Comparison of ENCODE assay signal across 1 cellular context in the genomic region with DNA sequence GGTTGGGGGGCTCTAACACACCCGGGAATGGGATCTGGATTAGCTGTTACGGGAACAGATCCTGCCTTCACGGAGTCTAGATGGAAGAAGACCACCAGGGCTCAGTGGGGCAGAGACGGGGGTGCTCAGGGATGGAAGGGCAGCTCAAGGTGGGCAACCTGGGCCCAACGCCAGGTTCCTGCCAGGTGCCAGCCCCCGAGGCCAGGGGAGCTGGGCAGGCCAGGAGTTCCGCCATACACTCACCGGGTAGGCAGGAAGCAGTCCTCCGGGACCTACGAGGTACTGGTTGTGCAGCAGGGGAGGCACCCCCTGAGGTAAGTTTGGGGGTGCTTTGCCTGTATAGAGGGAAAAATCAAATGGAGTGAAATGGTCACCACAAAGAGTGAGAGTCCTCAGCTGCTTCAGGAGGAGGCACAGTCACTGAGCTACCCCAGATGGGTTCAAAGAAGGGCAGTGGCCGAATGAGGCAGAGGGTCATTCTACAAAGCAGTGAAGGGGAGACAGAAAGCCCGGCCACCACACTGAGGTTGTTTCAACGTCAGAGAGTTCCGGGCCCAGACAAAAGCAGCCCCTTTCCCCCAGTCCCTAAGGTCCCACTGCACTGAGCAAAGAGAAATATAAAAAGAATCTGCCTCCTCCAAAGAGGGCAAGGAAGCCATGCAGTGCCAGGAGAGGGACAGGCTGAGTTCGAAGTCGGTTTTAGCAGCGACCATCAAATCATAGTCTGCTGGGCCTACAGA.
TF ChIP-seq lines count a peak whose summit lies in the region.

No MANE protein-coding gene starts in this region.

TF ChIP-seq in GM23338, 12 proteins besides CTCF, POLR2A, EP300 and RAD21 (continued from another document):
- TF ChIP-seq, protein P1, sequence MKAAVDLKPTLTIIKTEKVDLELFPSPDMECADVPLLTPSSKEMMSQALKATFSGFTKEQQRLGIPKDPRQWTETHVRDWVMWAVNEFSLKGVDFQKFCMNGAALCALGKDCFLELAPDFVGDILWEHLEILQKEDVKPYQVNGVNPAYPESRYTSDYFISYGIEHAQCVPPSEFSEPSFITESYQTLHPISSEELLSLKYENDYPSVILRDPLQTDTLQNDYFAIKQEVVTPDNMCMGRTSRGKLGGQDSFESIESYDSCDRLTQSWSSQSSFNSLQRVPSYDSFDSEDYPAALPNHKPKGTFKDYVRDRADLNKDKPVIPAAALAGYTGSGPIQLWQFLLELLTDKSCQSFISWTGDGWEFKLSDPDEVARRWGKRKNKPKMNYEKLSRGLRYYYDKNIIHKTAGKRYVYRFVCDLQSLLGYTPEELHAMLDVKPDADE (IDR thresholded peaks at IDR 0.05): no peak
- TF ChIP-seq CREB1 (CRISPR knock-in tag; IDR thresholded peaks at IDR 0.05; ENCODE audit: low read depth): no peak
- no peak for TF ChIP-seq ZNF331 (CRISPR knock-in tag; IDR thresholded peaks at IDR 0.05; ENCODE audit: low read depth)
- TF ChIP-seq, protein P2, sequence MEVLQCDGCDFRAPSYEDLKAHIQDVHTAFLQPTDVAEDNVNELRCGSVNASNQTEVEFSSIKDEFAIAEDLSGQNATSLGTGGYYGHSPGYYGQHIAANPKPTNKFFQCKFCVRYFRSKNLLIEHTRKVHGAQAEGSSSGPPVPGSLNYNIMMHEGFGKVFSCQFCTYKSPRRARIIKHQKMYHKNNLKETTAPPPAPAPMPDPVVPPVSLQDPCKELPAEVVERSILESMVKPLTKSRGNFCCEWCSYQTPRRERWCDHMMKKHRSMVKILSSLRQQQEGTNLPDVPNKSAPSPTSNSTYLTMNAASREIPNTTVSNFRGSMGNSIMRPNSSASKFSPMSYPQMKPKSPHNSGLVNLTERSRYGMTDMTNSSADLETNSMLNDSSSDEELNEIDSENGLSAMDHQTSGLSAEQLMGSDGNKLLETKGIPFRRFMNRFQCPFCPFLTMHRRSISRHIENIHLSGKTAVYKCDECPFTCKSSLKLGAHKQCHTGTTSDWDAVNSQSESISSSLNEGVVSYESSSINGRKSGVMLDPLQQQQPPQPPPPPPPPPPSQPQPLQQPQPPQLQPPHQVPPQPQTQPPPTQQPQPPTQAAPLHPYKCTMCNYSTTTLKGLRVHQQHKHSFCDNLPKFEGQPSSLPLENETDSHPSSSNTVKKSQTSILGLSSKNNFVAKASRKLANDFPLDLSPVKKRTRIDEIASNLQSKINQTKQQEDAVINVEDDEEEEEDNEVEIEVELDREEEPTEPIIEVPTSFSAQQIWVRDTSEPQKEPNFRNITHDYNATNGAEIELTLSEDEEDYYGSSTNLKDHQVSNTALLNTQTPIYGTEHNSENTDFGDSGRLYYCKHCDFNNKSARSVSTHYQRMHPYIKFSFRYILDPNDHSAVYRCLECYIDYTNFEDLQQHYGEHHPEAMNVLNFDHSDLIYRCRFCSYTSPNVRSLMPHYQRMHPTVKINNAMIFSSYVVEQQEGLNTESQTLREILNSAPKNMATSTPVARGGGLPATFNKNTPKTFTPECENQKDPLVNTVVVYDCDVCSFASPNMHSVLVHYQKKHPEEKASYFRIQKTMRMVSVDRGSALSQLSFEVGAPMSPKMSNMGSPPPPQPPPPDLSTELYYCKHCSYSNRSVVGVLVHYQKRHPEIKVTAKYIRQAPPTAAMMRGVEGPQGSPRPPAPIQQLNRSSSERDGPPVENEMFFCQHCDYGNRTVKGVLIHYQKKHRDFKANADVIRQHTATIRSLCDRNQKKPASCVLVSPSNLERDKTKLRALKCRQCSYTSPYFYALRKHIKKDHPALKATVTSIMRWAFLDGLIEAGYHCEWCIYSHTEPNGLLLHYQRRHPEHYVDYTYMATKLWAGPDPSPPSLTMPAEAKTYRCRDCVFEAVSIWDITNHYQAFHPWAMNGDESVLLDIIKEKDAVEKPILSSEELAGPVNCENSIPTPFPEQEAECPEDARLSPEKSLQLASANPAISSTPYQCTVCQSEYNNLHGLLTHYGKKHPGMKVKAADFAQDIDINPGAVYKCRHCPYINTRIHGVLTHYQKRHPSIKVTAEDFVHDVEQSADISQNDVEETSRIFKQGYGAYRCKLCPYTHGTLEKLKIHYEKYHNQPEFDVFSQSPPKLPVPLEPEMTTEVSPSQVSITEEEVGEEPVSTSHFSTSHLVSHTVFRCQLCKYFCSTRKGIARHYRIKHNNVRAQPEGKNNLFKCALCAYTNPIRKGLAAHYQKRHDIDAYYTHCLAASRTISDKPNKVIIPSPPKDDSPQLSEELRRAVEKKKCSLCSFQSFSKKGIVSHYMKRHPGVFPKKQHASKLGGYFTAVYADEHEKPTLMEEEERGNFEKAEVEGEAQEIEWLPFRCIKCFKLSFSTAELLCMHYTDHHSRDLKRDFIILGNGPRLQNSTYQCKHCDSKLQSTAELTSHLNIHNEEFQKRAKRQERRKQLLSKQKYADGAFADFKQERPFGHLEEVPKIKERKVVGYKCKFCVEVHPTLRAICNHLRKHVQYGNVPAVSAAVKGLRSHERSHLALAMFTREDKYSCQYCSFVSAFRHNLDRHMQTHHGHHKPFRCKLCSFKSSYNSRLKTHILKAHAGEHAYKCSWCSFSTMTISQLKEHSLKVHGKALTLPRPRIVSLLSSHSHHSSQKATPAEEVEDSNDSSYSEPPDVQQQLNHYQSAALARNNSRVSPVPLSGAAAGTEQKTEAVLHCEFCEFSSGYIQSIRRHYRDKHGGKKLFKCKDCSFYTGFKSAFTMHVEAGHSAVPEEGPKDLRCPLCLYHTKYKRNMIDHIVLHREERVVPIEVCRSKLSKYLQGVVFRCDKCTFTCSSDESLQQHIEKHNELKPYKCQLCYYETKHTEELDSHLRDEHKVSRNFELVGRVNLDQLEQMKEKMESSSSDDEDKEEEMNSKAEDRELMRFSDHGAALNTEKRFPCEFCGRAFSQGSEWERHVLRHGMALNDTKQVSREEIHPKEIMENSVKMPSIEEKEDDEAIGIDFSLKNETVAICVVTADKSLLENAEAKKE (CRISPR knock-in tag; IDR thresholded peaks at IDR 0.05): no peak
- no peak for TF ChIP-seq JUNB (IDR thresholded peaks at IDR 0.05; ENCODE audit: unreplicated experiment)
- no peak for TF ChIP-seq POLR2AphosphoS5 (IDR thresholded peaks at IDR 0.05; ENCODE audit: low read depth)
- no peak for TF ChIP-seq EZH2phosphoT487 (IDR thresholded peaks at IDR 0.05; ENCODE audit: unreplicated experiment)
- no peak for TF ChIP-seq NANOG (IDR thresholded peaks at IDR 0.05; ENCODE audit: borderline replicate concordance)
- TF ChIP-seq EZH2 (IDR thresholded peaks at IDR 0.05; ENCODE audit: low read depth, unreplicated experiment): no peak
TF ChIP-seq in GM23338: peak in this region for 0.
